In the genomic region with DNA sequence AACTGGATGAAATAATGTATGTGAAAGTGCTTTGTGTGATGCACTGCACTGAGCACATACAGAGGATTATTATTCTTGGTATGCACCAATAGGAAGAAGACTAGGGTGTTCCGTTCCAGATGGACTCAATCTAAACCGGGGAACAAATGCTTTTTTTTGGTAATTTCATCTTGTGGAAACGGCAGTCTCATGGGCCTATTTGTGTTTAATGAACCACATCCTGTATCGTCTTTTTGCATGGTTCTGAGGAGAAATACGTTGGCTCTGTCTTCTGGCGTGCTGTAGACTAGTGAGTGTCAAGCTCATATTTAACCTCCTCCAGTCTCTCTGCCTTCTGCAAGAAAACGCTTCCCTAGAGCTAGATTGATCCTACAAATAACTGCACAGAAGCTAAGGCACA, we compare ENCODE assay signal across 33 cellular contexts. TPM values are rescaled to one million over a fixed set of nuclear protein-coding genes. Genes with fewer than 3 reads are reported as not detected.
A peak's percentile ranks its signal among the peaks of the same experiment; 100 is the strongest.
DNase-seq lines count a peak whose midpoint lies in the region; ATAC-seq and TF ChIP-seq lines count a peak whose summit lies in the region.
"Had no signal": no experiment of that assay in that cellular context is flagged by ENCODE, and none has a peak within 500 bp of the region (broad histone marks: within the 10 kb centered on the region; RNA-seq: fewer than 3 reads in every experiment).

No MANE protein-coding gene starts in this region.

- in situ Hi-C loops in gastrocnemius medialis (cut with MboI; ENCODE audit: low sequenced_read_pairs in 4 of 4): no loop called here

- DNase-seq in BJ (ENCODE audit: low read depth) (peak; percentile 26), GM03348 (ENCODE audit: low spot score) (peak; percentile 31), choroid plexus epithelial cell (ENCODE audit: low read depth) (peak; percentile 14), gastrocnemius medialis (no peak), NCI-H524 treated with DMSO at 0.1 percent for 48 hours (lab: John Stamatoyannopoulos, UW) (no peak)
- DNase-seq in stimulated activated CD4-positive, alpha-beta T cell treated with anti-CD3 and anti-CD28 coated beads, Interleukin-2, amount 100 ng/mL, for 48 hours: no peak
- DNase-seq: activated CD4-positive, alpha-beta memory T cell treated with anti-CD3 and anti-CD28 coated beads for 36 hours; activated naive CD8-positive, alpha-beta T cell treated with anti-CD3 and anti-CD28 coated beads, Interleukin-2, amount 50 U/mL, for 24 hours; activated T-cell treated with anti-CD3 and anti-CD28 coated beads, Interleukin-2, amount 50 U/mL, for 72 hours; CD4-positive, alpha-beta T cell; central memory CD4-positive, alpha-beta T cell; DMS79 treated with DMSO at 0.1 percent for 48 hours; erythroblast; HFFc6; KG1; MG63; mucosa of descending colon; natural killer cell; NCI-H1105; NCI-H2029; NCI-H2227 treated with DMSO at 0.1 percent for 48 hours; NCI-H526 treated with DMSO at 0.1 percent for 48 hours; NK-92 treated with Interleukin-12 subunit alpha and Interleukin-12 subunit beta, amount 100 ng/mL, for 24 hours; PC-3; stimulated activated naive CD4-positive, alpha-beta T cell treated with Interleukin-2 at 50 U/mL for 16 hours had no signal

- peaks cover 0 to 8% of the 10 kb centered on the region in 2 donors for H3K4me1 ChIP-seq in gastrocnemius medialis
- H3K4me1 ChIP-seq: vagina had no signal

- H3K27me3 ChIP-seq in BJ (ENCODE audit: control insufficient read depth, insufficient read depth, low read length) (no peaks in the 10 kb centered on the region), gastrocnemius medialis (no peaks in the 10 kb centered on the region)
- H3K27me3 ChIP-seq: gastroesophageal sphincter, hepatocyte, MG63, vagina had no signal

- H3K9me3 ChIP-seq in gastrocnemius medialis: no peaks in the 10 kb centered on the region
- H3K9me3 ChIP-seq: gastroesophageal sphincter, MG63, mucosa of descending colon, thoracic aorta, vagina had no signal

- CTCF ChIA-PET in BJ (lab: Yijun Ruan, JAX): interaction anchor here (0.6 to 1.3 kb wide), 5 partner anchors 16 to 1011 kb away, joined by 3 read pairs; no protein-coding TSS in a partner anchor

- peak; percentile 26 to 30 for ATAC-seq in gastrocnemius medialis
- ATAC-seq in HG03457 (IDR thresholded peaks at IDR 0.05; ENCODE audit: unreplicated experiment): no peak
- ATAC-seq: activated CD4-positive, CD25-positive, alpha-beta regulatory T cell treated with anti-CD3 and anti-CD28 coated beads, Interleukin-2, amount 50 U/mL, for 24 hours; activated naive CD8-positive, alpha-beta T cell treated with anti-CD3 and anti-CD28 coated beads, Interleukin-2, amount 50 U/mL, for 24 hours; activated T-cell treated with anti-CD3 and anti-CD28 coated beads, Interleukin-2, amount 50 U/mL, for 72 hours; gastroesophageal sphincter; mucosa of descending colon; natural killer cell; PC-3; SK-N-SH treated with all-trans-retinoic acid at 6 μM for 48 hours had no signal

- POLR2A ChIA-PET in BJ (lab: Charles Lee): no interaction called here

- H3K27ac ChIP-seq in gastrocnemius medialis: no peak overlapping the region
- H3K27ac ChIP-seq: gastroesophageal sphincter, hepatocyte, HL-60, thoracic aorta, vagina had no signal

- intact Hi-C loops in gastrocnemius medialis (cut with DNase I; ENCODE audit: low total_unique reads): no loop called here

- H3K36me3 ChIP-seq in BJ (ENCODE audit: control insufficient read depth, insufficient read depth, low read length) (no peaks in the 10 kb centered on the region), gastrocnemius medialis (no peaks in the 10 kb centered on the region)
- H3K36me3 ChIP-seq: gastroesophageal sphincter, MG63, thoracic aorta, vagina had no signal

- no peak for TF ChIP-seq POLR2A in gastrocnemius medialis (IDR thresholded peaks at IDR 0.05)

- H3K4me3 ChIP-seq in BJ (ENCODE audit: low read depth, low read length) (no peak overlapping the region), choroid plexus epithelial cell (ENCODE audit: low read depth, low read length) (no peak overlapping the region), gastrocnemius medialis (no peak overlapping the region)
- H3K4me3 ChIP-seq: gastroesophageal sphincter, hepatocyte, MG63, mucosa of descending colon, thoracic aorta, vagina had no signal

- no peak for TF ChIP-seq CTCF in BJ (IDR thresholded peaks at IDR 0.05; ENCODE audit: insufficient read depth, low read depth, low read length)
- TF ChIP-seq CTCF in choroid plexus epithelial cell (conservative IDR thresholded peaks at IDR 0.05; ENCODE audit: low read depth, low read length): no peak
- no peak for TF ChIP-seq CTCF in gastrocnemius medialis (IDR thresholded peaks at IDR 0.05 in 4 of 5, conservative IDR thresholded peaks at IDR 0.05 in 1 of 5)

RNA-seq across cellular contexts. Expression of a gene that starts 30.0 kb away (rescaled TPM):
- polyA plus RNA-seq in BJ (2011; rRNA removed): 31.5 and 35.1 TPM in 2 replicates
- polyA minus RNA-seq in BJ (2011; rRNA and poly(A)+ RNA removed): 69.9 and 74.7 TPM in 2 replicates
- total RNA-seq in gastrocnemius medialis: 10 to 100 TPM; 12.6 to 25.8 (median 24.3) TPM

Comparison
In these comparisons a context has a peak if more than half of its experiments do, and no peak if none do; other contexts are left out.
1. DNase-seq: peak in BJ (single experiment), GM03348 (single experiment) and choroid plexus epithelial cell (single experiment); none in gastrocnemius medialis (0 of 2), NCI-H524 treated with DMSO at 0.1 percent for 48 hours (single experiment) and stimulated activated CD4-positive, alpha-beta T cell treated with anti-CD3 and anti-CD28 coated beads, Interleukin-2, amount 100 ng/mL, for 48 hours (0 of 2).